8 cellular contexts compared by ENCODE assay signal in the genomic region with DNA sequence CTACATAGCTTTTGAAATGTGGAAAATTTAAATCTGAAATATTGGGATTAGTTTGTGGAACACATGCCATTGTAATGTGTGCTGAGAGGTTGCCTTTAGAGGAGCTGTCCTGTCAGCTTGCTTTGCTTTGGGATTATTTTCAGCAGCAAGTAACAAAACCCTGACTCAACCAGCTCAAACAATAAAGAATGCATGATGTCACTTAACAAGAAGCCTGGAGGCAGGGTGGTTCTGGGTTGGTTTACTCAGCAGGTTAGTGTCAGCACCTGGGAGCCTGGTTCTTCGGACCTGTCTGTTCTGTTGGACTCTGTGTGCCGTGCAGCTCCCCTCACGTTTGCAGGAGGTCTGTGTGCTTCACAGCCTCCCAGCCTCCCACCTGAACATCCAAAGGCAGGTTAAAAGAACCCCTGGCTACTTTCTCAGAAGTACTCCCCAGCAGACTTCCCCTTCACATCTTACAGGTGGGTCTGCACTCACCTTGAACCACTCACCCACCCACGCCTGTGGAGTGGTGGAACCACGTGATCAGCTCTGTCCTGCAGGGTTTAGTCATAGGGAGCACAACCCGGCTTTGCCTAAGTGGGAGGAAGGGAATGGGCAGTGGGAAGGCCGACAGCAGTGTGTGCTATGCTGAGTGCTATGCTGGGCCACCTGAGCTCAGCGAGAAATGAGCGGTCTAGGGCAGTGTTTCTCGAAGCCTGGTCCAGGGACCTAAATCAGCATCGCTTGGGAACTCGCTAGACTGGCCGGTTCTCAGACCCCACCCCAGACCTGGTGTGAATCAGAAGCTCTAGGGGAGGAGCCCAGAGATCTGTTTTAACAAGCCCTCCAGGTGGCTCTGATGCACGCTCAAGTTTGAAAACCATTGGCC. TPM values are rescaled to one million over a fixed set of nuclear protein-coding genes. Genes with fewer than 3 reads are reported as not detected.
A peak's percentile ranks its signal among the peaks of the same experiment; 100 is the strongest.
DNase-seq lines count a peak whose midpoint lies in the region; ATAC-seq and TF ChIP-seq lines count a peak whose summit lies in the region.

No MANE protein-coding gene starts in this region.

- ATAC-seq in naive thymus-derived CD8-positive, alpha-beta T cell, result no peak
- no peak for ATAC-seq in GM21526 (IDR thresholded peaks at IDR 0.05; ENCODE audit: low FRiP score, unreplicated experiment)

- H3K36me3 Mint-ChIP-seq in naive thymus-derived CD8-positive, alpha-beta T cell, result peaks cover 0 to 28% (median 0%) of the 10 kb centered on the region in 3 donors

- H3K27ac Mint-ChIP-seq in naive thymus-derived CD8-positive, alpha-beta T cell, result peak overlapping the region; percentile 91 to 100 (median 97)

- peaks cover 48 to 90% (median 80%) of the 10 kb centered on the region in 4 donors for H3K4me1 Mint-ChIP-seq in naive thymus-derived CD8-positive, alpha-beta T cell

- no peak overlapping the region for H3K4me3 ChIP-seq in cardiac fibroblast (replicated peaks in 1 of 2; ENCODE audit: low read depth in 2 of 2, low read length in 2 of 2)

- no peaks in the 10 kb centered on the region for H3K9me3 Mint-ChIP-seq in naive thymus-derived CD8-positive, alpha-beta T cell

- no peak for TF ChIP-seq CTCF in cardiac fibroblast (IDR thresholded peaks at IDR 0.05; ENCODE audit: low read depth, low read length)

- H3K4me3 Mint-ChIP-seq in naive thymus-derived CD8-positive, alpha-beta T cell, result peak overlapping the region; percentile 72 to 98 (median 88)

- POLR2A ChIA-PET in naive thymus-derived CD8-positive, alpha-beta T cell (lab: Charles Lee), result interaction anchor here (0.9 to 5.7 kb wide), 9 partner anchors 8 to 59 kb away, joined by 3 to 93 read pairs (median 6); partner anchors contain the start of gene TMEM131L

- H3K27me3 Mint-ChIP-seq in naive thymus-derived CD8-positive, alpha-beta T cell, result no peaks in the 10 kb centered on the region

- DNase-seq in GM03348 (ENCODE audit: low spot score), result peak; percentile 86
- peak; percentile 83 for DNase-seq in NCI-H226
- DNase-seq in cardiac fibroblast (ENCODE audit: low read depth in 2 of 2), result peak; percentile 69 to 90
- DNase-seq in naive thymus-derived CD8-positive, alpha-beta T cell, result no peak
- DNase-seq in HUDEP-2 (lab: John Stamatoyannopoulos, UW; ENCODE audit: unreplicated experiment in 76 of 76), result no peak
- DNase-seq in AML-193 (lab: John Stamatoyannopoulos, UW), result no peak
- DNase-seq in NCI-H524 treated with DMSO at 0.1 percent for 48 hours (lab: John Stamatoyannopoulos, UW), result no peak

RNA-seq across cellular contexts. Expression of gene TMEM131L, which starts 20.4 kb away (rescaled TPM):
- 10 to 100 TPM; 72.2 to 72.6 TPM for total RNA-seq in naive thymus-derived CD8-positive, alpha-beta T cell
- polyA plus RNA-seq in naive thymus-derived CD8-positive, alpha-beta T cell, result 10 to 100 TPM; 13.8 to 32.9 (median 26.7) TPM

Comparison
In these comparisons a context has a peak if more than half of its experiments do, and no peak if none do; other contexts are left out.
1. DNase-seq: peak in GM03348 (single experiment), NCI-H226 (single experiment) and cardiac fibroblast (2 of 2); none in naive thymus-derived CD8-positive, alpha-beta T cell (0 of 10), HUDEP-2 (0 of 76), AML-193 (0 of 2) and NCI-H524 treated with DMSO at 0.1 percent for 48 hours (single experiment).